9 cellular contexts compared by ENCODE assay signal in the genomic region with DNA sequence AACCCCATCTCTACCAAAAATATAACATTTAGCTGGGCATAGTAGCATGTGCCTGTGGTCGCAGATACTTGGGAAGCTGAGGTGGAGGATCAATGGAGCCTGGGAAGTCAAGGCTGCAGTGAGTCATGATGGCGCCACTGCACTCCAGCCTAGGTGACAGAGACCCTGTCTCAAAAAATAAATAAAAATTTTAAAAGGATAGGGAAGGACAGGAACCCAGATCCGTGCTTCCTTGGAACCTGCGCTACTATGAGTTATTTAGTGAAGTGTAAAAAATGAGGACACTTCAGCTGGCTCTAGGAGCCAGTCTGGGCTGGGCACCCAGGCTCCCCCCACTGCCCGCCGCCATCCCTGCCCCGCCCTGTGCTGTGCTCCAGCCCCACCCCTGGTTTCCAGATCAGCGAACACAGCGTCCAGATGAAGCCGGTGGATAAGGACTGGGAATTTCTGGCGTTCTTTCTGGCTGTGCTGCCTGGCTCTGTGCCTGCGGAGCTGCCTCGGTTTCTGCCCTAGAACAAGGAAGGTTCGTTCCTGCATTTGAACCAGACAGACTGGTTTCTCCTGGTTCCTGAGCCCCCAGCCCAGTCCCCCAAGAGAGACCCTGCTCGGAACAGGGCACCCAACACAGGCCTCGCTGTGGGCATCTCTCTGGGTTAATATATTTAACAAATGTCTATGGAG. TPM values are rescaled to one million over a fixed set of nuclear protein-coding genes. Genes with fewer than 3 reads are reported as not detected.
DNase-seq lines count a peak whose midpoint lies in the region; ATAC-seq and TF ChIP-seq lines count a peak whose summit lies in the region.
"Had no signal": no experiment of that assay in that cellular context is flagged by ENCODE, and none has a peak within 500 bp of the region (broad histone marks: within the 10 kb centered on the region; RNA-seq: fewer than 3 reads in every experiment).

No MANE protein-coding gene starts in this region.

- in situ Hi-C loops in G401 (cut with HindIII; ENCODE audit: low sequenced_read_pairs), result no loop called here

- H3K36me3 Mint-ChIP-seq in T-helper 17 cell (ENCODE audit: low read depth) (no peaks in the 10 kb centered on the region), progenitor cell of endocrine pancreas (ENCODE audit: insufficient read depth) (no peaks in the 10 kb centered on the region)

- H3K4me3 Mint-ChIP-seq in T-helper 17 cell (peak overlapping the region; percentile 71), progenitor cell of endocrine pancreas (ENCODE audit: low read depth) (no peak overlapping the region)

- H3K9me3 ChIP-seq in T-helper 17 cell (ENCODE audit: control insufficient read depth, low read length, poor library complexity, severe bottlenecking), result no peaks in the 10 kb centered on the region

- no peaks in the 10 kb centered on the region for H3K27me3 Mint-ChIP-seq in T-helper 17 cell
- H3K27me3 Mint-ChIP-seq in progenitor cell of endocrine pancreas, result no peaks in the 10 kb centered on the region

- no peaks in the 10 kb centered on the region for H3K9me3 Mint-ChIP-seq in progenitor cell of endocrine pancreas (ENCODE audit: low read depth)

- H3K27ac Mint-ChIP-seq in T-helper 17 cell, result peak overlapping the region; percentile 90
- H3K27ac Mint-ChIP-seq in progenitor cell of endocrine pancreas, result peak overlapping the region; percentile 10

- ATAC-seq in T-helper 17 cell, result no peak

- DNase-seq in G401 (ENCODE audit: low spot score), result peak; percentile 24
- DNase-seq in T-helper 17 cell, result no peak
- peak; percentile 81 for DNase-seq in globus pallidus (ENCODE audit: low spot score)
- DNase-seq in progenitor cell of endocrine pancreas (ENCODE audit: low spot score, unreplicated experiment), result no peak
- DNase-seq in 8988T, result no peak
- no peak for DNase-seq in stimulated activated CD4-positive, alpha-beta T cell treated with anti-CD3 and anti-CD28 coated beads, Interleukin-1b, Interleukin-23, amount 100 ng/mL, for 48 hours
- no peak for DNase-seq in activated CD8-positive, alpha-beta memory T cell treated with anti-CD3 and anti-CD28 coated beads, Interleukin-2, amount 50 U/mL, for 4 hours
- no peak for DNase-seq in stimulated activated CD8-positive, alpha-beta memory T cell treated with anti-CD3 and anti-CD28 coated beads, Interleukin-4, amount 100 ng/mL, for 48 hours
- DNase-seq: activated CD4-positive, CD25-positive, alpha-beta regulatory T cell had no signal

- H3K4me1 Mint-ChIP-seq in T-helper 17 cell, result peaks cover 24% of the 10 kb centered on the region
- H3K4me1 Mint-ChIP-seq in progenitor cell of endocrine pancreas (ENCODE audit: low read depth), result peaks cover 20% of the 10 kb centered on the region

- no peak for TF ChIP-seq CTCF in progenitor cell of endocrine pancreas (IDR thresholded peaks at IDR 0.05; ENCODE audit: unreplicated experiment)

RNA-seq across cellular contexts. Expression of gene PLLP, which starts 18.5 kb away (rescaled TPM):
- 1.5 and 2.7 TPM in 2 replicates for total RNA-seq in G401 (2014; rRNA removed; shearing (Covaris generic))
- total RNA-seq in T-helper 17 cell, result under 1 TPM; 0.16 to 0.75 TPM
- total RNA-seq in progenitor cell of endocrine pancreas, result 1.6 and 2.9 TPM in 2 replicates

RNA-seq across cellular contexts. Expression of gene ARL2BP, which starts 20.9 kb away (rescaled TPM):
- 79.4 and 98.0 TPM in 2 replicates for total RNA-seq in G401 (2014; rRNA removed; shearing (Covaris generic))
- total RNA-seq in T-helper 17 cell (10 to 100 TPM; 37.0 to 39.6 TPM), progenitor cell of endocrine pancreas (40.7 and 43.0 TPM in 2 replicates)

Comparison
In these comparisons a context has a peak if more than half of its experiments do, and no peak if none do; other contexts are left out.
1. DNase-seq: peak in G401 (single experiment) and globus pallidus (single experiment); none in T-helper 17 cell (0 of 3), progenitor cell of endocrine pancreas (single experiment), 8988T (single experiment), stimulated activated CD4-positive, alpha-beta T cell treated with anti-CD3 and anti-CD28 coated beads, Interleukin-1b, Interleukin-23, amount 100 ng/mL, for 48 hours (single experiment), activated CD8-positive, alpha-beta memory T cell treated with anti-CD3 and anti-CD28 coated beads, Interleukin-2, amount 50 U/mL, for 4 hours (single experiment) and stimulated activated CD8-positive, alpha-beta memory T cell treated with anti-CD3 and anti-CD28 coated beads, Interleukin-4, amount 100 ng/mL, for 48 hours (single experiment).